In genomic region chr15:76197703-76198455, GRCh38 we compare ENCODE assay signal across 13 cellular contexts.
DNase-seq lines count a peak whose midpoint lies in the region; ATAC-seq and TF ChIP-seq lines count a peak whose summit lies in the region.
"Had no signal": no experiment of that assay in that cellular context is flagged by ENCODE, and none has a peak within 500 bp of the region (broad histone marks: within the 10 kb centered on the region; RNA-seq: fewer than 3 reads in every experiment).

No MANE protein-coding gene starts in this region.

- H3K27me3 ChIP-seq in kidney epithelial cell (ENCODE audit: control insufficient read depth, insufficient read depth, low read length) (no peaks in the 10 kb centered on the region), H7 (ENCODE audit: control insufficient read depth, insufficient read depth, low read length) (no peaks in the 10 kb centered on the region)
- H3K27me3 ChIP-seq: SJCRH30 had no signal

- no peak for DNase-seq in stimulated activated naive CD8-positive, alpha-beta T cell treated with anti-CD3 and anti-CD28 coated beads, Interleukin-15, Interleukin-2, amounts not matched to agents 100 U/mL and 50 U/mL, for 24 hours
- no peak for DNase-seq in stimulated activated naive CD8-positive, alpha-beta T cell treated with anti-CD3 and anti-CD28 coated beads, Interleukin-15, amount 100 ng/mL, for 72 hours
- DNase-seq in kidney epithelial cell (ENCODE audit: low read depth) (peak; percentile 60), GM13977 (ENCODE audit: low spot score) (no peak), H7 (no peak), G401 (ENCODE audit: low spot score) (no peak)
- DNase-seq: effector memory CD8-positive, alpha-beta T cell; Karpas-422; stimulated activated naive CD4-positive, alpha-beta T cell had no signal

- H3K4me1 Mint-ChIP-seq in stimulated activated naive CD8-positive, alpha-beta T cell treated with anti-CD3 and anti-CD28 coated beads, Interleukin-15, amount 100 ng/mL, for 72 hours = no peaks in the 10 kb centered on the region
- no peaks in the 10 kb centered on the region for H3K4me1 Mint-ChIP-seq in activated T-helper 17 cell treated with anti-CD3 and anti-CD28 coated beads, Interleukin-2, amount 50 U/mL, for 72 hours

- no peaks in the 10 kb centered on the region for H3K9me3 Mint-ChIP-seq in stimulated activated naive CD8-positive, alpha-beta T cell treated with anti-CD3 and anti-CD28 coated beads, Interleukin-15, amount 100 ng/mL, for 72 hours
- H3K9me3 Mint-ChIP-seq in activated T-helper 17 cell treated with anti-CD3 and anti-CD28 coated beads, Interleukin-2, amount 50 U/mL, for 72 hours = no peaks in the 10 kb centered on the region
- H3K9me3 Mint-ChIP-seq: effector memory CD8-positive, alpha-beta T cell; nephron had no signal

- no peak overlapping the region for H3K4me3 Mint-ChIP-seq in stimulated activated naive CD8-positive, alpha-beta T cell treated with anti-CD3 and anti-CD28 coated beads, Interleukin-15, amount 100 ng/mL, for 72 hours
- no peak overlapping the region for H3K4me3 Mint-ChIP-seq in activated T-helper 17 cell treated with anti-CD3 and anti-CD28 coated beads, Interleukin-2, amount 50 U/mL, for 72 hours
- H3K4me3 Mint-ChIP-seq: effector memory CD8-positive, alpha-beta T cell; nephron had no signal

- in situ Hi-C loops in GM13977 (cut with MboI; ENCODE audit: low pct_unique_long_range_greater_than_20kb, low sequenced_read_pairs, unreplicated experiment) (no loop called here), G401 (cut with HindIII; ENCODE audit: low sequenced_read_pairs) (no loop called here)

- no peaks in the 10 kb centered on the region for H3K36me3 Mint-ChIP-seq in activated T-helper 17 cell treated with anti-CD3 and anti-CD28 coated beads, Interleukin-2, amount 50 U/mL, for 72 hours (ENCODE audit: low read depth)

- peak overlapping the region in 1 of 2 donors; percentile 81 for H3K27ac Mint-ChIP-seq in stimulated activated naive CD8-positive, alpha-beta T cell treated with anti-CD3 and anti-CD28 coated beads, Interleukin-15, amount 100 ng/mL, for 72 hours
- H3K27ac Mint-ChIP-seq in activated T-helper 17 cell treated with anti-CD3 and anti-CD28 coated beads, Interleukin-2, amount 50 U/mL, for 72 hours = peak overlapping the region; percentile 28
- H3K27ac Mint-ChIP-seq: nephron had no signal

- H3K4me3 ChIP-seq in kidney epithelial cell (ENCODE audit: low read depth, low read length) = no peak overlapping the region
- H3K4me3 ChIP-seq in H7 (ENCODE audit: insufficient read depth, low read depth, low read length) = no peak overlapping the region

- peaks cover 25% of the 10 kb centered on the region for H3K27me3 Mint-ChIP-seq in stimulated activated naive CD8-positive, alpha-beta T cell treated with anti-CD3 and anti-CD28 coated beads, Interleukin-15, amount 100 ng/mL, for 72 hours
- H3K27me3 Mint-ChIP-seq in activated T-helper 17 cell treated with anti-CD3 and anti-CD28 coated beads, Interleukin-2, amount 50 U/mL, for 72 hours = no peaks in the 10 kb centered on the region
- H3K27me3 Mint-ChIP-seq: effector memory CD8-positive, alpha-beta T cell had no signal

- TF ChIP-seq CTCF in kidney epithelial cell (IDR thresholded peaks at IDR 0.05; ENCODE audit: insufficient read depth, low read length, poor library complexity, severe bottlenecking) (no peak), GM13977 (IDR thresholded peaks at IDR 0.05; ENCODE audit: extremely low read depth, insufficient read depth, missing control alignments) (no peak)

- peak; percentile 32 for ATAC-seq in stimulated activated naive CD8-positive, alpha-beta T cell treated with anti-CD3 and anti-CD28 coated beads, Interleukin-15, Interleukin-2, amounts not matched to agents 100 U/mL and 50 U/mL, for 24 hours
- no peak for ATAC-seq in stimulated activated naive CD8-positive, alpha-beta T cell treated with anti-CD3 and anti-CD28 coated beads, Interleukin-15, amount 100 ng/mL, for 72 hours
- peak; percentile 70 for ATAC-seq in activated T-helper 17 cell treated with anti-CD3 and anti-CD28 coated beads, Interleukin-2, amount 50 U/mL, for 72 hours (replicated peaks)
- ATAC-seq in HG03280 (IDR thresholded peaks at IDR 0.05; ENCODE audit: unreplicated experiment) = no peak
- ATAC-seq: effector memory CD8-positive, alpha-beta T cell had no signal

- H3K36me3 ChIP-seq in kidney epithelial cell (ENCODE audit: control insufficient read depth, insufficient read depth, low read length) = no peaks in the 10 kb centered on the region
- H3K36me3 ChIP-seq in H7 (replicated peaks; ENCODE audit: control insufficient read depth, insufficient read depth, low read length) = no peaks in the 10 kb centered on the region
- H3K36me3 ChIP-seq: SJCRH30 had no signal

Comparison
In these comparisons a context has a peak if more than half of its experiments do, and no peak if none do; other contexts are left out.
1. ATAC-seq: peak in stimulated activated naive CD8-positive, alpha-beta T cell treated with anti-CD3 and anti-CD28 coated beads, Interleukin-15, Interleukin-2, amounts not matched to agents 100 U/mL and 50 U/mL, for 24 hours (single experiment) and activated T-helper 17 cell treated with anti-CD3 and anti-CD28 coated beads, Interleukin-2, amount 50 U/mL, for 72 hours (single experiment); none in stimulated activated naive CD8-positive, alpha-beta T cell treated with anti-CD3 and anti-CD28 coated beads, Interleukin-15, amount 100 ng/mL, for 72 hours (single experiment) and HG03280 (single experiment).